13 cellular contexts compared by ENCODE assay signal in genomic region chr6:144330588-144330987, GRCh38. TPM values are rescaled to one million over a fixed set of nuclear protein-coding genes. Genes with fewer than 3 reads are reported as not detected.
DNase-seq lines count a peak whose midpoint lies in the region; ATAC-seq and TF ChIP-seq lines count a peak whose summit lies in the region.
"Had no signal": no experiment of that assay in that cellular context is flagged by ENCODE, and none has a peak within 500 bp of the region (broad histone marks: within the 10 kb centered on the region; RNA-seq: fewer than 3 reads in every experiment).

No MANE protein-coding gene starts in this region.

- H3K4me1 ChIP-seq in endodermal cell (ENCODE audit: control insufficient read depth, insufficient read depth, low read length): peaks cover 16% of the 10 kb centered on the region

- H3K36me3 ChIP-seq in endodermal cell (ENCODE audit: control insufficient read depth, insufficient read depth, low read length): no peaks in the 10 kb centered on the region

- H3K27me3 ChIP-seq in endodermal cell (ENCODE audit: control insufficient read depth, insufficient read depth, low read length, poor library complexity, severe bottlenecking): no peaks in the 10 kb centered on the region

- peak overlapping the region; percentile 65 for H3K4me3 ChIP-seq in endodermal cell (ENCODE audit: low read length)

- peak overlapping the region; percentile 52 for H3K27ac ChIP-seq in endodermal cell (ENCODE audit: low read depth, low read length)

- H3K9me3 Mint-ChIP-seq in stimulated activated naive CD8-positive, alpha-beta T cell treated with anti-CD3 and anti-CD28 coated beads, Interleukin-15, Interleukin-2, amounts not matched to agents 100 ng/mL and 50 ng/mL, for 24 hours: no peaks in the 10 kb centered on the region
- H3K9me3 Mint-ChIP-seq in stimulated activated naive CD8-positive, alpha-beta T cell treated with anti-CD3 and anti-CD28 coated beads, Interleukin-15, amount 100 ng/mL, for 72 hours: no peaks in the 10 kb centered on the region
- H3K9me3 Mint-ChIP-seq in endodermal cell: no peaks in the 10 kb centered on the region
- no peaks in the 10 kb centered on the region for H3K9me3 Mint-ChIP-seq in mesothelial cell of epicardium
- no peaks in the 10 kb centered on the region for H3K9me3 Mint-ChIP-seq in activated CD4-positive, alpha-beta memory T cell treated with anti-CD3 and anti-CD28 coated beads for 36 hours
- H3K9me3 Mint-ChIP-seq: HFFc6 had no signal

- 57 to 76% methylated on average over 7 to 8 of the region's 8 CpGs for WGBS in endodermal cell (ENCODE audit: insufficient coverage in 1 of 2, insufficient read length in 1 of 2), 2 experiments

- H3K9me3 ChIP-seq in endodermal cell (ENCODE audit: control insufficient read depth, low read length): no peaks in the 10 kb centered on the region

- intact Hi-C loops in activated CD4-positive, alpha-beta memory T cell treated with anti-CD3 and anti-CD28 coated beads for 36 hours (cut with micrococcal nuclease): no loop called here

- TF ChIP-seq CTCF in endodermal cell (conservative IDR thresholded peaks at IDR 0.05) (no peak), mesothelial cell of epicardium (IDR thresholded peaks at IDR 0.05; ENCODE audit: unreplicated experiment) (no peak)

- POLR2A ChIA-PET in activated CD4-positive, alpha-beta memory T cell treated with anti-CD3 and anti-CD28 coated beads for 36 hours (lab: Charles Lee): no interaction called here

- peak overlapping the region; percentile 32 for H3K27ac Mint-ChIP-seq in stimulated activated naive CD8-positive, alpha-beta T cell treated with anti-CD3 and anti-CD28 coated beads, Interleukin-15, Interleukin-2, amounts not matched to agents 100 ng/mL and 50 ng/mL, for 24 hours
- no peak overlapping the region for H3K27ac Mint-ChIP-seq in stimulated activated naive CD8-positive, alpha-beta T cell treated with anti-CD3 and anti-CD28 coated beads, Interleukin-15, amount 100 ng/mL, for 72 hours
- H3K27ac Mint-ChIP-seq in endodermal cell: peak overlapping the region; percentile 99
- H3K27ac Mint-ChIP-seq in mesothelial cell of epicardium: peak overlapping the region; percentile 98
- H3K27ac Mint-ChIP-seq in activated CD4-positive, alpha-beta memory T cell treated with anti-CD3 and anti-CD28 coated beads for 36 hours: no peak overlapping the region

- peak overlapping the region; percentile 64 for H3K9ac ChIP-seq in endodermal cell (ENCODE audit: extremely low read depth, low read length, poor library complexity, severe bottlenecking)

- H3K36me3 Mint-ChIP-seq in stimulated activated naive CD8-positive, alpha-beta T cell treated with anti-CD3 and anti-CD28 coated beads, Interleukin-15, Interleukin-2, amounts not matched to agents 100 ng/mL and 50 ng/mL, for 24 hours (ENCODE audit: low read depth): no peaks in the 10 kb centered on the region
- no peaks in the 10 kb centered on the region for H3K36me3 Mint-ChIP-seq in endodermal cell (ENCODE audit: low read depth)
- no peaks in the 10 kb centered on the region for H3K36me3 Mint-ChIP-seq in mesothelial cell of epicardium
- H3K36me3 Mint-ChIP-seq in activated CD4-positive, alpha-beta memory T cell treated with anti-CD3 and anti-CD28 coated beads for 36 hours: no peaks in the 10 kb centered on the region

- no peak overlapping the region for H3K4me3 Mint-ChIP-seq in stimulated activated naive CD8-positive, alpha-beta T cell treated with anti-CD3 and anti-CD28 coated beads, Interleukin-15, Interleukin-2, amounts not matched to agents 100 ng/mL and 50 ng/mL, for 24 hours
- no peak overlapping the region for H3K4me3 Mint-ChIP-seq in stimulated activated naive CD8-positive, alpha-beta T cell treated with anti-CD3 and anti-CD28 coated beads, Interleukin-15, amount 100 ng/mL, for 72 hours
- H3K4me3 Mint-ChIP-seq in endodermal cell (peak overlapping the region; percentile 55), mesothelial cell of epicardium (peak overlapping the region; percentile 78)
- H3K4me3 Mint-ChIP-seq in activated CD4-positive, alpha-beta memory T cell treated with anti-CD3 and anti-CD28 coated beads for 36 hours: no peak overlapping the region
- H3K4me3 Mint-ChIP-seq: HFFc6 had no signal

- H3K4me1 Mint-ChIP-seq in stimulated activated naive CD8-positive, alpha-beta T cell treated with anti-CD3 and anti-CD28 coated beads, Interleukin-15, Interleukin-2, amounts not matched to agents 100 ng/mL and 50 ng/mL, for 24 hours (ENCODE audit: low read depth): peaks cover 34% of the 10 kb centered on the region
- H3K4me1 Mint-ChIP-seq in stimulated activated naive CD8-positive, alpha-beta T cell treated with anti-CD3 and anti-CD28 coated beads, Interleukin-15, amount 100 ng/mL, for 72 hours: peaks cover 15% of the 10 kb centered on the region
- H3K4me1 Mint-ChIP-seq in endodermal cell (peaks cover 46% of the 10 kb centered on the region), mesothelial cell of epicardium (peaks cover 62% of the 10 kb centered on the region)
- peaks cover 16% of the 10 kb centered on the region for H3K4me1 Mint-ChIP-seq in activated CD4-positive, alpha-beta memory T cell treated with anti-CD3 and anti-CD28 coated beads for 36 hours (ENCODE audit: low read depth)

- no peaks in the 10 kb centered on the region for H3K27me3 Mint-ChIP-seq in stimulated activated naive CD8-positive, alpha-beta T cell treated with anti-CD3 and anti-CD28 coated beads, Interleukin-15, Interleukin-2, amounts not matched to agents 100 ng/mL and 50 ng/mL, for 24 hours
- H3K27me3 Mint-ChIP-seq in stimulated activated naive CD8-positive, alpha-beta T cell treated with anti-CD3 and anti-CD28 coated beads, Interleukin-15, amount 100 ng/mL, for 72 hours: no peaks in the 10 kb centered on the region
- H3K27me3 Mint-ChIP-seq in endodermal cell (ENCODE audit: insufficient read depth): peaks cover 4% of the 10 kb centered on the region
- no peaks in the 10 kb centered on the region for H3K27me3 Mint-ChIP-seq in mesothelial cell of epicardium (ENCODE audit: low read depth)
- H3K27me3 Mint-ChIP-seq in activated CD4-positive, alpha-beta memory T cell treated with anti-CD3 and anti-CD28 coated beads for 36 hours: no peaks in the 10 kb centered on the region

- no peak for DNase-seq in stimulated activated naive CD8-positive, alpha-beta T cell treated with anti-CD3 and anti-CD28 coated beads, Interleukin-15, amount 100 ng/mL, for 72 hours
- DNase-seq in endodermal cell: peak; percentile 95
- DNase-seq in mesothelial cell of epicardium (ENCODE audit: low spot score in 2 of 2, unreplicated experiment in 2 of 2): peak; percentile 60 to 81
- no peak for DNase-seq in NCI-H446 treated with DMSO at 0.1 percent for 48 hours (lab: John Stamatoyannopoulos, UW)
- no peak for DNase-seq in stimulated activated CD4-positive, alpha-beta T cell treated with anti-CD3 and anti-CD28 coated beads, Interleukin-2, amount 100 ng/mL, for 24 hours
- DNase-seq in activated CD4-positive, alpha-beta memory T cell treated with anti-CD3 and anti-CD28 coated beads for 36 hours: no peak
- DNase-seq: activated effector memory CD4-positive, alpha-beta T cell treated with anti-CD3 and anti-CD28 coated beads, Interleukin-2, amount 50 U/mL, for 16 hours; glutamatergic neuron; HFFc6; NCI-H187 treated with DMSO at 0.1 percent for 48 hours; occipital lobe had no signal

- CTCF ChIA-PET in activated CD4-positive, alpha-beta memory T cell treated with anti-CD3 and anti-CD28 coated beads for 36 hours (lab: Charles Lee): no interaction called here

- no peak for ATAC-seq in stimulated activated naive CD8-positive, alpha-beta T cell treated with anti-CD3 and anti-CD28 coated beads, Interleukin-15, amount 100 ng/mL, for 72 hours
- no peak for ATAC-seq in GM18861 (IDR thresholded peaks at IDR 0.05; ENCODE audit: unreplicated experiment)

RNA-seq across cellular contexts. Expression of gene UTRN, which starts 45.5 kb away (rescaled TPM):
- 10 to 100 TPM; 67.7 to 79.7 TPM for total RNA-seq in endodermal cell
- polyA plus RNA-seq in endodermal cell (2013, experiment 1 of 2): 40.1 TPM
- 44.5 TPM for polyA plus RNA-seq in endodermal cell (2013, experiment 2 of 2)
- 133 to 148 TPM (median 146 TPM) in 3 replicates for total RNA-seq in mesothelial cell of epicardium
- 10 to 100 TPM; 37.8 to 38.1 TPM for total RNA-seq in activated CD4-positive, alpha-beta memory T cell treated with anti-CD3 and anti-CD28 coated beads for 36 hours

Comparison
In these comparisons a context has a peak if more than half of its experiments do, and no peak if none do; other contexts are left out.
1. H3K27ac Mint-ChIP-seq: peak in stimulated activated naive CD8-positive, alpha-beta T cell treated with anti-CD3 and anti-CD28 coated beads, Interleukin-15, Interleukin-2, amounts not matched to agents 100 ng/mL and 50 ng/mL, for 24 hours (single experiment), endodermal cell (single experiment) and mesothelial cell of epicardium (single experiment); none in stimulated activated naive CD8-positive, alpha-beta T cell treated with anti-CD3 and anti-CD28 coated beads, Interleukin-15, amount 100 ng/mL, for 72 hours (0 of 2) and activated CD4-positive, alpha-beta memory T cell treated with anti-CD3 and anti-CD28 coated beads for 36 hours (single experiment).
2. H3K4me3 Mint-ChIP-seq: peak in endodermal cell (single experiment) and mesothelial cell of epicardium (single experiment); none in stimulated activated naive CD8-positive, alpha-beta T cell treated with anti-CD3 and anti-CD28 coated beads, Interleukin-15, Interleukin-2, amounts not matched to agents 100 ng/mL and 50 ng/mL, for 24 hours (single experiment), stimulated activated naive CD8-positive, alpha-beta T cell treated with anti-CD3 and anti-CD28 coated beads, Interleukin-15, amount 100 ng/mL, for 72 hours (0 of 2) and activated CD4-positive, alpha-beta memory T cell treated with anti-CD3 and anti-CD28 coated beads for 36 hours (single experiment).
3. DNase-seq: peak in endodermal cell (single experiment) and mesothelial cell of epicardium (2 of 2); none in stimulated activated naive CD8-positive, alpha-beta T cell treated with anti-CD3 and anti-CD28 coated beads, Interleukin-15, amount 100 ng/mL, for 72 hours (0 of 2), NCI-H446 treated with DMSO at 0.1 percent for 48 hours (single experiment), stimulated activated CD4-positive, alpha-beta T cell treated with anti-CD3 and anti-CD28 coated beads, Interleukin-2, amount 100 ng/mL, for 24 hours (0 of 2) and activated CD4-positive, alpha-beta memory T cell treated with anti-CD3 and anti-CD28 coated beads for 36 hours (single experiment).